ENCODE assay signal across 29 cellular contexts in the genomic region with DNA sequence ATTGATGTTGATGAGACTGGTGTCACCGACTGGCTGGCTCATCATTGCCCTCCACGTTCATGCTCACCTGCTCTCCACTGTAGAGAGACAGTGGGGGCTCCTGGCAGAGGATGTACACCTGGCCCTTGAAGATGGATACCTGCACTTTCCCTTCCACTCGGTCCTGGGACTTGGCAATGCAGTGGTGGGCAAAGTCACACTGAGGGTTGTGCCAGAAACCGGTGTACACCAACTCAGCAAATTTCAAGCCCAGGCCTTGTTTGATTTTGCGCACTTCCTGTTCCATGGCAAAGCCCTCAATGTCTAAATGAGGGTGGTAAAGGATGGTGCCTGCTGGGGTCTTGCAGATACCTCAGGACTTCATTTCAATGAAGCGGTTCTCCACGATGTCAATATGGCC.
"Had no signal": no experiment of that assay in that cellular context is flagged by ENCODE, and none has a peak within 500 bp of the region (broad histone marks: within the 10 kb centered on the region; RNA-seq: fewer than 3 reads in every experiment).

No MANE protein-coding gene starts in this region.

- ATAC-seq: stimulated activated effector memory CD8-positive, alpha-beta T cell treated with anti-CD3 and anti-CD28 coated beads, Interleukin-12 subunit alpha, Interleukin-12 subunit beta, amount 100 ng/mL, for 72 hours; stimulated activated memory B cell treated with anti-CD40 and anti-IgM and Interleukin-4, amounts not matched to agents 10 μg/mL and 1 μg/mL and 100 μg/mL, for 72 hours; stimulated activated naive B cell treated with anti-CD40 and anti-IgM and Interleukin-4, amounts not matched to agents 10 μg/mL and 1 μg/mL and 100 μg/mL, for 72 hours; stimulated activated naive CD8-positive, alpha-beta T cell treated with anti-CD3 and anti-CD28 coated beads, Interleukin-15, amount 100 ng/mL, for 72 hours; stimulated activated naive CD8-positive, alpha-beta T cell treated with anti-CD3 and anti-CD28 coated beads, Interleukin-15, Interleukin-2, amounts not matched to agents 100 U/mL and 50 U/mL, for 24 hours; upper lobe of right lung had no signal

- H3K9me3 Mint-ChIP-seq: stimulated activated effector memory CD8-positive, alpha-beta T cell treated with anti-CD3 and anti-CD28 coated beads, Interleukin-12 subunit alpha, Interleukin-12 subunit beta, amount 100 ng/mL, for 72 hours; stimulated activated memory B cell treated with anti-CD40 and anti-IgM and Interleukin-4, amounts not matched to agents 10 μg/mL and 1 μg/mL and 100 μg/mL, for 72 hours; stimulated activated naive B cell treated with anti-CD40 and anti-IgM and Interleukin-4, amounts not matched to agents 10 μg/mL and 1 μg/mL and 100 μg/mL, for 72 hours; stimulated activated naive CD8-positive, alpha-beta T cell treated with anti-CD3 and anti-CD28 coated beads, Interleukin-15, amount 100 ng/mL, for 72 hours; stimulated activated naive CD8-positive, alpha-beta T cell treated with anti-CD3 and anti-CD28 coated beads, Interleukin-15, Interleukin-2, amounts not matched to agents 100 ng/mL and 50 ng/mL, for 24 hours; type B pancreatic cell had no signal

- H3K27ac ChIP-seq: stomach, suprapubic skin, testis, thoracic aorta, thyroid gland, tibial artery, tibial nerve, transverse colon, upper lobe of left lung, upper lobe of right lung, uterus, vagina had no signal

- H3K4me1 Mint-ChIP-seq: stimulated activated effector memory CD8-positive, alpha-beta T cell treated with anti-CD3 and anti-CD28 coated beads, Interleukin-12 subunit alpha, Interleukin-12 subunit beta, amount 100 ng/mL, for 72 hours; stimulated activated naive B cell treated with anti-CD40 and anti-IgM and Interleukin-4, amounts not matched to agents 10 μg/mL and 1 μg/mL and 100 μg/mL, for 72 hours; stimulated activated naive CD8-positive, alpha-beta T cell treated with anti-CD3 and anti-CD28 coated beads, Interleukin-15, amount 100 ng/mL, for 72 hours had no signal

- H3K27me3 ChIP-seq: stomach, suprapubic skin, testis, thyroid gland, tibial artery, tibial nerve, transverse colon, upper lobe of left lung, upper lobe of right lung, uterus, vagina had no signal

- H3K36me3 ChIP-seq: uterus had no signal

- H3K4me1 ChIP-seq: stomach, suprapubic skin, testis, thyroid gland, tibial artery, tibial nerve, upper lobe of left lung, upper lobe of right lung, uterus, vagina had no signal

- H3K4me3 ChIP-seq: stomach, suprapubic skin, testis, thoracic aorta, thyroid gland, tibial artery, tibial nerve, transverse colon, upper lobe of left lung, upper lobe of right lung, uterus, vagina had no signal

- FAIRE-seq: urothelium cell line had no signal

- H3K4me3 Mint-ChIP-seq: stimulated activated effector memory CD8-positive, alpha-beta T cell treated with anti-CD3 and anti-CD28 coated beads, Interleukin-12 subunit alpha, Interleukin-12 subunit beta, amount 100 ng/mL, for 72 hours; stimulated activated memory B cell treated with anti-CD40 and anti-IgM and Interleukin-4, amounts not matched to agents 10 μg/mL and 1 μg/mL and 100 μg/mL, for 72 hours; stimulated activated naive B cell treated with anti-CD40 and anti-IgM and Interleukin-4, amounts not matched to agents 10 μg/mL and 1 μg/mL and 100 μg/mL, for 72 hours; stimulated activated naive CD8-positive, alpha-beta T cell treated with anti-CD3 and anti-CD28 coated beads, Interleukin-15, amount 100 ng/mL, for 72 hours; stimulated activated naive CD8-positive, alpha-beta T cell treated with anti-CD3 and anti-CD28 coated beads, Interleukin-15, Interleukin-2, amounts not matched to agents 100 ng/mL and 50 ng/mL, for 24 hours; type B pancreatic cell had no signal

- H3K27me3 Mint-ChIP-seq: stimulated activated memory B cell treated with anti-CD40 and anti-IgM and Interleukin-4, amounts not matched to agents 10 μg/mL and 1 μg/mL and 100 μg/mL, for 72 hours; stimulated activated naive B cell treated with anti-CD40 and anti-IgM and Interleukin-4, amounts not matched to agents 10 μg/mL and 1 μg/mL and 100 μg/mL, for 72 hours; stimulated activated naive CD8-positive, alpha-beta T cell treated with anti-CD3 and anti-CD28 coated beads, Interleukin-15, amount 100 ng/mL, for 72 hours; stimulated activated naive CD8-positive, alpha-beta T cell treated with anti-CD3 and anti-CD28 coated beads, Interleukin-15, Interleukin-2, amounts not matched to agents 100 ng/mL and 50 ng/mL, for 24 hours; type B pancreatic cell had no signal

- DNase-seq: stimulated activated CD4-positive, alpha-beta T cell treated with anti-CD3 and anti-CD28 coated beads, Interleukin-2, amount 100 ng/mL, for 48 hours; stimulated activated CD4-positive, alpha-beta T cell treated with anti-CD3 and anti-CD28 coated beads, Interleukin-4, amount 100 ng/mL, for 1 hour; stimulated activated CD4-positive, alpha-beta T cell treated with anti-CD3 and anti-CD28 coated beads, Interleukin-4, amount 100 ng/mL, for 24 hours; stimulated activated CD4-positive, alpha-beta T cell treated with anti-CD3 and anti-CD28 coated beads, Interleukin-4, amount 100 ng/mL, for 4 hours; stimulated activated CD8-positive, alpha-beta memory T cell treated with anti-CD3 and anti-CD28 coated beads, Interleukin-4, amount 100 ng/mL, for 48 hours; stimulated activated naive B cell treated with anti-CD40 and anti-IgM and Interleukin-4, amounts not matched to agents 10 μg/mL and 1 μg/mL and 100 μg/mL, for 72 hours; stimulated activated naive CD4-positive, alpha-beta T cell; stimulated activated naive CD4-positive, alpha-beta T cell treated with Interleukin-2 at 50 U/mL for 16 hours; stimulated activated naive CD8-positive, alpha-beta T cell treated with anti-CD3 and anti-CD28 coated beads, Interleukin-15, amount 100 ng/mL, for 72 hours; stimulated activated naive CD8-positive, alpha-beta T cell treated with anti-CD3 and anti-CD28 coated beads, Interleukin-15, Interleukin-2, amounts not matched to agents 100 U/mL and 50 U/mL, for 24 hours; stomach; substantia nigra; testis; thyroid gland; tibial artery; transverse colon; trophoblast cell; upper lobe of left lung; upper lobe of right lung; uterus had no signal

- H3K27ac Mint-ChIP-seq: stimulated activated effector memory CD8-positive, alpha-beta T cell treated with anti-CD3 and anti-CD28 coated beads, Interleukin-12 subunit alpha, Interleukin-12 subunit beta, amount 100 ng/mL, for 72 hours; stimulated activated memory B cell treated with anti-CD40 and anti-IgM and Interleukin-4, amounts not matched to agents 10 μg/mL and 1 μg/mL and 100 μg/mL, for 72 hours; stimulated activated naive CD8-positive, alpha-beta T cell treated with anti-CD3 and anti-CD28 coated beads, Interleukin-15, Interleukin-2, amounts not matched to agents 100 ng/mL and 50 ng/mL, for 24 hours; type B pancreatic cell had no signal

- H3K9me3 ChIP-seq: stomach, suprapubic skin, testis, thoracic aorta, thyroid gland, tibial artery, tibial nerve, transverse colon, upper lobe of left lung, upper lobe of right lung, uterus, vagina had no signal
